Comparison of ENCODE assay signal across 20 cellular contexts in genomic region chr2:13414907-13415306, GRCh38.
DNase-seq lines count a peak whose midpoint lies in the region; ATAC-seq and TF ChIP-seq lines count a peak whose summit lies in the region.
"Had no signal": no experiment of that assay in that cellular context is flagged by ENCODE, and none has a peak within 500 bp of the region (broad histone marks: within the 10 kb centered on the region; RNA-seq: fewer than 3 reads in every experiment).

No MANE protein-coding gene starts in this region.

- H3K9me3 ChIP-seq in neural progenitor cell (ENCODE audit: low read depth) (peaks cover 9% of the 10 kb centered on the region), stomach (peaks cover 0 to 14% (median 5%) of the 10 kb centered on the region in 4 donors)
- H3K9me3 ChIP-seq: MG63, SJCRH30 had no signal

- no peak for TF ChIP-seq EP300 in stomach (IDR thresholded peaks at IDR 0.05)

- H3K4me1 Mint-ChIP-seq in GM23338: peaks cover 6% of the 10 kb centered on the region; the same call in 2 of the 3 replicates
- H3K4me1 Mint-ChIP-seq in neural progenitor cell: peaks cover 33% of the 10 kb centered on the region
- H3K4me1 Mint-ChIP-seq: CD4-positive, CD25-positive, alpha-beta regulatory T cell; IgD-negative memory B cell had no signal

- H2AFZ ChIP-seq in GM23338: no peak overlapping the region
- H2AFZ ChIP-seq in neural progenitor cell (replicated peaks): no peak overlapping the region
- H2AFZ ChIP-seq: GM23248 had no signal

- H3F3A ChIP-seq in GM23338 (replicated peaks; ENCODE audit: low read depth) (no peaks in the 10 kb centered on the region), neural progenitor cell (ENCODE audit: low read depth) (no peaks in the 10 kb centered on the region)

- peak; percentile 11 for DNase-seq in D341Med (ENCODE audit: low spot score)
- DNase-seq in GM23338 (ENCODE audit: low spot score): no peak
- DNase-seq in OCI-M1 (lab: John Stamatoyannopoulos, UW): peak; percentile 10
- peak; percentile 7 for DNase-seq in neural progenitor cell (ENCODE audit: low spot score)
- no peak for DNase-seq in stimulated activated CD4-positive, alpha-beta T cell treated with anti-CD3 and anti-CD28 coated beads, Interleukin-2, amount 100 ng/mL, for 48 hours
- no peak for DNase-seq in OCI-M2 (lab: John Stamatoyannopoulos, UW; ENCODE audit: unreplicated experiment)
- DNase-seq in stomach: no peak
- DNase-seq: CD4-positive, CD25-positive, alpha-beta regulatory T cell; COR-L47; GM23248; HCEC 1CT; Karpas-422; MG63; NCI-H1048; NCI-H1694; NCI-H2081 treated with DMSO at 0.1 percent for 48 hours; NCI-H2227 treated with DMSO at 0.1 percent for 48 hours; SJCRH30; SW 1271 had no signal

- intact Hi-C loops in stomach (cut with DNase I; ENCODE audit: low total_unique reads): no loop called here

- H3K27me3 Mint-ChIP-seq in GM23338 (ENCODE audit: insufficient read depth, low read depth, poor library complexity) (no peaks in the 10 kb centered on the region), neural progenitor cell (ENCODE audit: insufficient read depth, low read depth) (peaks cover 10% of the 10 kb centered on the region)
- H3K27me3 Mint-ChIP-seq: CD4-positive, CD25-positive, alpha-beta regulatory T cell; IgD-negative memory B cell had no signal

- WGBS in stomach, 5 donors: 35 to 52% (median 47%) methylated on average over 2 of the region's 2 CpGs

- H3K4me2 ChIP-seq in GM23338 (no peak overlapping the region), neural progenitor cell (no peak overlapping the region)

- no peak for TF ChIP-seq CTCF in GM23338 (conservative IDR thresholded peaks at IDR 0.05; ENCODE audit: low read depth in 2 of 2)
- TF ChIP-seq CTCF in neural progenitor cell (IDR thresholded peaks at IDR 0.05): no peak
- no peak for TF ChIP-seq CTCF in stomach (IDR thresholded peaks at IDR 0.05)

- H3K36me3 Mint-ChIP-seq in GM23338 (ENCODE audit: low read depth) (no peaks in the 10 kb centered on the region), neural progenitor cell (no peaks in the 10 kb centered on the region)
- H3K36me3 Mint-ChIP-seq: CD4-positive, CD25-positive, alpha-beta regulatory T cell; IgD-negative memory B cell had no signal

- peak; percentile 31; the same call in 1 of the 3 replicates for ATAC-seq in GM23338

- H3K79me2 ChIP-seq in GM23338 (replicated peaks; ENCODE audit: insufficient read depth): no peaks in the 10 kb centered on the region
- no peaks in the 10 kb centered on the region for H3K79me2 ChIP-seq in neural progenitor cell (ENCODE audit: low read depth)

- no peak overlapping the region for H3K4me3 ChIP-seq in GM23338
- no peak overlapping the region for H3K4me3 ChIP-seq in neural progenitor cell
- no peak overlapping the region for H3K4me3 ChIP-seq in stomach
- H3K4me3 ChIP-seq: GM23248, MG63, SJCRH30 had no signal

- H4K20me1 ChIP-seq in GM23338 (replicated peaks; ENCODE audit: insufficient read depth) (no peaks in the 10 kb centered on the region), neural progenitor cell (ENCODE audit: low read depth) (no peaks in the 10 kb centered on the region)

- no peak overlapping the region for H3K9ac ChIP-seq in neural progenitor cell
- H3K9ac ChIP-seq: GM23248 had no signal

- no peak overlapping the region for H3K27ac ChIP-seq in GM23338 (ENCODE audit: low read depth)
- H3K27ac ChIP-seq in neural progenitor cell: no peak overlapping the region
- no peak overlapping the region for H3K27ac ChIP-seq in stomach
- H3K27ac ChIP-seq: GM23248, SJCRH30 had no signal

- peaks cover 3% of the 10 kb centered on the region; the same call in 1 of the 3 replicates for H3K9me3 Mint-ChIP-seq in GM23338
- H3K9me3 Mint-ChIP-seq in neural progenitor cell: peaks cover 7% of the 10 kb centered on the region

- no peak for TF ChIP-seq POLR2A in stomach (IDR thresholded peaks at IDR 0.05)

- H3K4me3 Mint-ChIP-seq in GM23338 (no peak overlapping the region), neural progenitor cell (no peak overlapping the region)
- H3K4me3 Mint-ChIP-seq: CD4-positive, CD25-positive, alpha-beta regulatory T cell; IgD-negative memory B cell had no signal

- no peaks in the 10 kb centered on the region for H3K36me3 ChIP-seq in GM23338 (ENCODE audit: insufficient read depth)
- no peaks in the 10 kb centered on the region for H3K36me3 ChIP-seq in neural progenitor cell
- H3K36me3 ChIP-seq in stomach: no peaks in the 10 kb centered on the region
- H3K36me3 ChIP-seq: MG63, SJCRH30 had no signal

- H3K9me2 ChIP-seq in GM23338 (ENCODE audit: insufficient read depth): no peaks in the 10 kb centered on the region

- H3K27me3 ChIP-seq in GM23338 (ENCODE audit: insufficient read depth): no peaks in the 10 kb centered on the region
- H3K27me3 ChIP-seq in neural progenitor cell: no peaks in the 10 kb centered on the region
- H3K27me3 ChIP-seq in stomach: no peaks in the 10 kb centered on the region
- H3K27me3 ChIP-seq: MG63, SJCRH30 had no signal

- H3K27ac Mint-ChIP-seq in GM23338 (no peak overlapping the region), neural progenitor cell (no peak overlapping the region)
- H3K27ac Mint-ChIP-seq: CD4-positive, CD25-positive, alpha-beta regulatory T cell; IgD-negative memory B cell had no signal

- H3K4me1 ChIP-seq in GM23338 (ENCODE audit: insufficient read depth) (no peaks in the 10 kb centered on the region), neural progenitor cell (no peaks in the 10 kb centered on the region), stomach (no peaks in the 10 kb centered on the region)
- H3K4me1 ChIP-seq: SJCRH30 had no signal

TF ChIP-seq in GM23338, 12 proteins besides CTCF, POLR2A, EP300 and RAD21:
- TF ChIP-seq JUNB (IDR thresholded peaks at IDR 0.05; ENCODE audit: unreplicated experiment) (no peak), EZH2 (IDR thresholded peaks at IDR 0.05; ENCODE audit: low read depth, unreplicated experiment) (no peak), POLR2AphosphoS5 (IDR thresholded peaks at IDR 0.05; ENCODE audit: low read depth) (no peak), ZNF114 (CRISPR knock-in tag; IDR thresholded peaks at IDR 0.05) (no peak), CREB1 (CRISPR knock-in tag; IDR thresholded peaks at IDR 0.05; ENCODE audit: low read depth) (no peak), NANOG (IDR thresholded peaks at IDR 0.05; ENCODE audit: borderline replicate concordance) (no peak), ZNF331 (CRISPR knock-in tag; IDR thresholded peaks at IDR 0.05; ENCODE audit: low read depth) (no peak), EZH2phosphoT487 (IDR thresholded peaks at IDR 0.05; ENCODE audit: unreplicated experiment) (no peak)
- TF ChIP-seq, protein P1, sequence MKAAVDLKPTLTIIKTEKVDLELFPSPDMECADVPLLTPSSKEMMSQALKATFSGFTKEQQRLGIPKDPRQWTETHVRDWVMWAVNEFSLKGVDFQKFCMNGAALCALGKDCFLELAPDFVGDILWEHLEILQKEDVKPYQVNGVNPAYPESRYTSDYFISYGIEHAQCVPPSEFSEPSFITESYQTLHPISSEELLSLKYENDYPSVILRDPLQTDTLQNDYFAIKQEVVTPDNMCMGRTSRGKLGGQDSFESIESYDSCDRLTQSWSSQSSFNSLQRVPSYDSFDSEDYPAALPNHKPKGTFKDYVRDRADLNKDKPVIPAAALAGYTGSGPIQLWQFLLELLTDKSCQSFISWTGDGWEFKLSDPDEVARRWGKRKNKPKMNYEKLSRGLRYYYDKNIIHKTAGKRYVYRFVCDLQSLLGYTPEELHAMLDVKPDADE (IDR thresholded peaks at IDR 0.05): no peak
- TF ChIP-seq, protein P2, sequence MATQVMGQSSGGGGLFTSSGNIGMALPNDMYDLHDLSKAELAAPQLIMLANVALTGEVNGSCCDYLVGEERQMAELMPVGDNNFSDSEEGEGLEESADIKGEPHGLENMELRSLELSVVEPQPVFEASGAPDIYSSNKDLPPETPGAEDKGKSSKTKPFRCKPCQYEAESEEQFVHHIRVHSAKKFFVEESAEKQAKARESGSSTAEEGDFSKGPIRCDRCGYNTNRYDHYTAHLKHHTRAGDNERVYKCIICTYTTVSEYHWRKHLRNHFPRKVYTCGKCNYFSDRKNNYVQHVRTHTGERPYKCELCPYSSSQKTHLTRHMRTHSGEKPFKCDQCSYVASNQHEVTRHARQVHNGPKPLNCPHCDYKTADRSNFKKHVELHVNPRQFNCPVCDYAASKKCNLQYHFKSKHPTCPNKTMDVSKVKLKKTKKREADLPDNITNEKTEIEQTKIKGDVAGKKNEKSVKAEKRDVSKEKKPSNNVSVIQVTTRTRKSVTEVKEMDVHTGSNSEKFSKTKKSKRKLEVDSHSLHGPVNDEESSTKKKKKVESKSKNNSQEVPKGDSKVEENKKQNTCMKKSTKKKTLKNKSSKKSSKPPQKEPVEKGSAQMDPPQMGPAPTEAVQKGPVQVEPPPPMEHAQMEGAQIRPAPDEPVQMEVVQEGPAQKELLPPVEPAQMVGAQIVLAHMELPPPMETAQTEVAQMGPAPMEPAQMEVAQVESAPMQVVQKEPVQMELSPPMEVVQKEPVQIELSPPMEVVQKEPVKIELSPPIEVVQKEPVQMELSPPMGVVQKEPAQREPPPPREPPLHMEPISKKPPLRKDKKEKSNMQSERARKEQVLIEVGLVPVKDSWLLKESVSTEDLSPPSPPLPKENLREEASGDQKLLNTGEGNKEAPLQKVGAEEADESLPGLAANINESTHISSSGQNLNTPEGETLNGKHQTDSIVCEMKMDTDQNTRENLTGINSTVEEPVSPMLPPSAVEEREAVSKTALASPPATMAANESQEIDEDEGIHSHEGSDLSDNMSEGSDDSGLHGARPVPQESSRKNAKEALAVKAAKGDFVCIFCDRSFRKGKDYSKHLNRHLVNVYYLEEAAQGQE (IDR thresholded peaks at IDR 0.05; ENCODE audit: unreplicated experiment): no peak
TF ChIP-seq in GM23338: peak in this region for 0.

Comparison
In these comparisons a context has a peak if more than half of its experiments do, and no peak if none do; other contexts are left out.
1. DNase-seq: peak in D341Med (single experiment), OCI-M1 (single experiment) and neural progenitor cell (single experiment); none in GM23338 (single experiment), stimulated activated CD4-positive, alpha-beta T cell treated with anti-CD3 and anti-CD28 coated beads, Interleukin-2, amount 100 ng/mL, for 48 hours (0 of 2), OCI-M2 (single experiment) and stomach (single experiment).